1 cellular context compared by ENCODE assay signal in genomic region chr9:120386390-120387131, GRCh38.
A peak's percentile ranks its signal among the peaks of the same experiment; 100 is the strongest.
TF ChIP-seq lines count a peak whose summit lies in the region.

No MANE protein-coding gene starts in this region.

TF ChIP-seq in HepG2, 621 proteins besides CTCF, POLR2A, EP300 and RAD21 (continued from another document and continues in another):
- no peak for TF ChIP-seq SNAPC4 (CRISPR knock-in tag; IDR thresholded peaks at IDR 0.05)
- TF ChIP-seq ZNF263 (CRISPR knock-in tag; IDR thresholded peaks at IDR 0.05): peak; percentile 18; the same call in 1 of the 2 replicates
- 0 out of 2 replicates have a peak, but pooled peaks have one; percentile 19 for TF ChIP-seq CBFB (CRISPR knock-in tag; IDR thresholded peaks at IDR 0.05)
- TF ChIP-seq ZMYM4 (CRISPR knock-in tag; IDR thresholded peaks at IDR 0.05): no peak; the same call in 1 of the 2 replicates
- TF ChIP-seq ZNF12 (CRISPR knock-in tag; IDR thresholded peaks at IDR 0.05): peak; percentile 65; the same call in 1 of the 2 replicates
- no peak for TF ChIP-seq SPEN (CRISPR knock-in tag; IDR thresholded peaks at IDR 0.05; ENCODE audit: low read depth)
- TF ChIP-seq HINFP (CRISPR knock-in tag; IDR thresholded peaks at IDR 0.05; ENCODE audit: low read depth): no peak
- TF ChIP-seq ZNF580 (CRISPR knock-in tag; IDR thresholded peaks at IDR 0.05; ENCODE audit: borderline replicate concordance, low read depth): no peak
- TF ChIP-seq TCF7L2 (IDR thresholded peaks at IDR 0.05; ENCODE audit: low read depth, low read length): no peak
- no peak for TF ChIP-seq TBL1XR1 (IDR thresholded peaks at IDR 0.05; ENCODE audit: borderline replicate concordance, low read length, partially characterized antibody)
- TF ChIP-seq EED (CRISPR knock-in tag; IDR thresholded peaks at IDR 0.05): no peak
- TF ChIP-seq MBD4 (IDR thresholded peaks at IDR 0.05; ENCODE audit: borderline replicate concordance, low read length): no peak
- TF ChIP-seq TOPORS (CRISPR knock-in tag; IDR thresholded peaks at IDR 0.05): no peak
- no peak for TF ChIP-seq RFX3 (CRISPR knock-in tag; IDR thresholded peaks at IDR 0.05)
- no peak for TF ChIP-seq GFI1 (CRISPR knock-in tag; IDR thresholded peaks at IDR 0.05; ENCODE audit: borderline replicate concordance)
- 0 out of 2 replicates have a peak, but pooled peaks have one; percentile 41 for TF ChIP-seq PITX1 (CRISPR knock-in tag; IDR thresholded peaks at IDR 0.05)
- TF ChIP-seq MTERF4 (CRISPR knock-in tag; IDR thresholded peaks at IDR 0.05): 0 out of 2 replicates have a peak, but pooled peaks have one; percentile 26
- TF ChIP-seq ZNF567 (CRISPR knock-in tag; IDR thresholded peaks at IDR 0.05; ENCODE audit: borderline replicate concordance): no peak
- no peak; the same call in 1 of the 2 replicates for TF ChIP-seq ATF2 (CRISPR knock-in tag; IDR thresholded peaks at IDR 0.05)
- no peak for TF ChIP-seq MYNN (CRISPR knock-in tag; IDR thresholded peaks at IDR 0.05; ENCODE audit: low read depth)
- TF ChIP-seq ARNTL (CRISPR knock-in tag; IDR thresholded peaks at IDR 0.05): peak; percentile 64; the same call in 1 of the 2 replicates
- no peak for TF ChIP-seq RFXANK (CRISPR knock-in tag; IDR thresholded peaks at IDR 0.05)
- TF ChIP-seq NCOA2 (CRISPR knock-in tag; IDR thresholded peaks at IDR 0.05): peak; percentile 48
- 0 out of 2 replicates have a peak, but pooled peaks have one; percentile 45 for TF ChIP-seq ZSCAN25 (CRISPR knock-in tag; IDR thresholded peaks at IDR 0.05)
- TF ChIP-seq U2AF1 (optimal IDR thresholded peaks at IDR 0.05; ENCODE audit: low read depth, low read length): no peak
- TF ChIP-seq XRCC5 (optimal IDR thresholded peaks at IDR 0.05; ENCODE audit: low read length): peak; percentile 16
- TF ChIP-seq ZNF841 (CRISPR knock-in tag; IDR thresholded peaks at IDR 0.05; ENCODE audit: borderline replicate concordance): no peak
- TF ChIP-seq ZNF7 (CRISPR knock-in tag; IDR thresholded peaks at IDR 0.05): no peak
- peak; percentile 20; the same call in 1 of the 2 replicates for TF ChIP-seq FOXA3 (CRISPR knock-in tag; IDR thresholded peaks at IDR 0.05)
- no peak for TF ChIP-seq NPAS2 (CRISPR knock-in tag; IDR thresholded peaks at IDR 0.05; ENCODE audit: borderline replicate concordance)
- TF ChIP-seq AGO2 (optimal IDR thresholded peaks at IDR 0.05; ENCODE audit: low read depth, low read length): no peak
- no peak for TF ChIP-seq ZNF260 (CRISPR knock-in tag; IDR thresholded peaks at IDR 0.05; ENCODE audit: borderline replicate concordance, low read depth)
- TF ChIP-seq MED1 (CRISPR knock-in tag; IDR thresholded peaks at IDR 0.05): peak; percentile 49
- TF ChIP-seq REST (IDR thresholded peaks at IDR 0.05; ENCODE audit: borderline replicate concordance in 1 of 2, low read depth in 1 of 2, low read length in 2 of 2): no peak
- peak in 1 of 2 experiments; percentile 47; a peak in 1 of 4 replicates for TF ChIP-seq HMGXB4 (CRISPR knock-in tag; IDR thresholded peaks at IDR 0.05; ENCODE audit: borderline replicate concordance in 1 of 2, low read depth in 1 of 2)
- TF ChIP-seq ZNF513 (CRISPR knock-in tag; conservative IDR thresholded peaks at IDR 0.05): no peak
- TF ChIP-seq ZNF773 (CRISPR knock-in tag; IDR thresholded peaks at IDR 0.05; ENCODE audit: borderline replicate concordance): no peak
- TF ChIP-seq U2AF2 (IDR thresholded peaks at IDR 0.05; ENCODE audit: low read depth, low read length): no peak
- 0 out of 2 replicates have a peak, but pooled peaks have one; percentile 49 for TF ChIP-seq ZBTB3 (CRISPR knock-in tag; IDR thresholded peaks at IDR 0.05; ENCODE audit: borderline replicate concordance, low read depth)
- no peak for TF ChIP-seq HNRNPH1 (optimal IDR thresholded peaks at IDR 0.05; ENCODE audit: low read depth, low read length)
- TF ChIP-seq ZNF570 (CRISPR knock-in tag; IDR thresholded peaks at IDR 0.05; ENCODE audit: borderline replicate concordance): no peak
- TF ChIP-seq POLR2AphosphoS5 (IDR thresholded peaks at IDR 0.05; ENCODE audit: low read depth, low read length): 0 out of 2 replicates have a peak, but pooled peaks have one; percentile 18
- 0 out of 2 replicates have a peak, but pooled peaks have one; percentile 27 for TF ChIP-seq ZNF256 (CRISPR knock-in tag; conservative IDR thresholded peaks at IDR 0.05)
- TF ChIP-seq TCF7 (IDR thresholded peaks at IDR 0.05; ENCODE audit: low read depth): peak; percentile 74
- TF ChIP-seq MAZ (IDR thresholded peaks at IDR 0.05; ENCODE audit: borderline replicate concordance, low read depth, low read length): 0 out of 2 replicates have a peak, but pooled peaks have one; percentile 13
- no peak for TF ChIP-seq MAZ (CRISPR knock-in tag; IDR thresholded peaks at IDR 0.05; ENCODE audit: low read depth)
- TF ChIP-seq KDM6A (CRISPR knock-in tag; IDR thresholded peaks at IDR 0.05; ENCODE audit: low read depth): 0 out of 2 replicates have a peak, but pooled peaks have one; percentile 19
- TF ChIP-seq ZNF383 (CRISPR knock-in tag; IDR thresholded peaks at IDR 0.05; ENCODE audit: borderline replicate concordance): 0 out of 2 replicates have a peak, but pooled peaks have one; percentile 22
- no peak for TF ChIP-seq ZNF136 (CRISPR knock-in tag; IDR thresholded peaks at IDR 0.05; ENCODE audit: low read depth)
